2 cellular contexts compared by ENCODE assay signal in the genomic region with DNA sequence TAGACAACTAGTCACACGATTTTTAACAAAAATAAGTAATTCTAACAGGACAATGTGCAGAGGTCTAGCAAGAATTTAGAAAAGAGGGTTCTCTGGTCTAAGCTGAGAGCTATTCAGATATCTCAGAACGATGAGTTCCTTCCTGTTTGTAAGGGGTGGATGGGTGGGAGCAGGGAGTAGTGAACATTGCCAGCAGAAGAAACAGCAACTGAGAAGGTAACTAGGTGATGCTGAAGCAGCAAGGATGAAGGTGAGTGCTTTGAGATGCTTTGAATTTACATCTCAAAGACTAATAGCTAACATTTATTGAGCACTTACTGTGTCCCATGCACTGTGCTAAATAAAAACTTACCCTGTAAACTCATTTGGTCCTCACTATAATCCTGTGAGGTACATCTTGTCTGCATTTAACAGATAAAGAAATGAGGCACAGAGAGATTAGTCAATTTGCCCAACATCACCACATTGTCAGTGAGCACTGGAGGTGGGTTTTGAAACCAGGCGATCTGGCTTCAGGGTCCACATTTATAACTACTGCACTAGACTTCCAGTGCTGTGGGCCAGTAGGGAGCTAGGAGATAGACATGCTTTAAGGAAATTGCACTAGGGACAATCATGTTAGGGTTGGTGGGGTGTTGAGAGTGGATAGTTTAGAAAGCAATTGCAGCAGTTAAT.
A peak's percentile ranks its signal among the peaks of the same experiment; 100 is the strongest.
TF ChIP-seq lines count a peak whose summit lies in the region.

No MANE protein-coding gene starts in this region.

TF ChIP-seq in GM12891, 5 proteins besides CTCF, POLR2A, EP300 and RAD21:
- TF ChIP-seq POLR2AphosphoS5 (IDR thresholded peaks at IDR 0.05; ENCODE audit: low read depth, low read length) (no peak), POU2F2 (IDR thresholded peaks at IDR 0.05; ENCODE audit: low read depth, low read length) (no peak), TAF1 (IDR thresholded peaks at IDR 0.05; ENCODE audit: low read depth, low read length) (no peak)

TF ChIP-seq in HEK293, 187 proteins besides CTCF, POLR2A, EP300 and RAD21:
- TF ChIP-seq, protein P1, sequence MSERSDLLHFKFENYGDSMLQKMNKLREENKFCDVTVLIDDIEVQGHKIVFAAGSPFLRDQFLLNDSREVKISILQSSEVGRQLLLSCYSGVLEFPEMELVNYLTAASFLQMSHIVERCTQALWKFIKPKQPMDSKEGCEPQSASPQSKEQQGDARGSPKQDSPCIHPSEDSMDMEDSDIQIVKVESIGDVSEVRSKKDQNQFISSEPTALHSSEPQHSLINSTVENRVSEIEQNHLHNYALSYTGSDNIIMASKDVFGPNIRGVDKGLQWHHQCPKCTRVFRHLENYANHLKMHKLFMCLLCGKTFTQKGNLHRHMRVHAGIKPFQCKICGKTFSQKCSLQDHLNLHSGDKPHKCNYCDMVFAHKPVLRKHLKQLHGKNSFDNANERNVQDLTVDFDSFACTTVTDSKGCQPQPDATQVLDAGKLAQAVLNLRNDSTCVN (tag by site-specific recombination; optimal IDR thresholded peaks at IDR 0.05), result no peak
- TF ChIP-seq SP7 (tag by site-specific recombination; IDR thresholded peaks at IDR 0.05) (no peak), ZBTB20 (tag by site-specific recombination; IDR thresholded peaks at IDR 0.05) (peak; percentile 33), ZNF664 (tag by site-specific recombination; IDR thresholded peaks at IDR 0.05) (peak; percentile 99), TRIM28 (IDR thresholded peaks at IDR 0.05; ENCODE audit: borderline replicate concordance, low read length) (0 out of 2 replicates have a peak, but pooled peaks have one; percentile 23), ZNF10 (tag by site-specific recombination; IDR thresholded peaks at IDR 0.05) (peak; percentile 62; the same call in 1 of the 2 replicates)
